Comparison of ENCODE assay signal across 8 cellular contexts in the genomic region with DNA sequence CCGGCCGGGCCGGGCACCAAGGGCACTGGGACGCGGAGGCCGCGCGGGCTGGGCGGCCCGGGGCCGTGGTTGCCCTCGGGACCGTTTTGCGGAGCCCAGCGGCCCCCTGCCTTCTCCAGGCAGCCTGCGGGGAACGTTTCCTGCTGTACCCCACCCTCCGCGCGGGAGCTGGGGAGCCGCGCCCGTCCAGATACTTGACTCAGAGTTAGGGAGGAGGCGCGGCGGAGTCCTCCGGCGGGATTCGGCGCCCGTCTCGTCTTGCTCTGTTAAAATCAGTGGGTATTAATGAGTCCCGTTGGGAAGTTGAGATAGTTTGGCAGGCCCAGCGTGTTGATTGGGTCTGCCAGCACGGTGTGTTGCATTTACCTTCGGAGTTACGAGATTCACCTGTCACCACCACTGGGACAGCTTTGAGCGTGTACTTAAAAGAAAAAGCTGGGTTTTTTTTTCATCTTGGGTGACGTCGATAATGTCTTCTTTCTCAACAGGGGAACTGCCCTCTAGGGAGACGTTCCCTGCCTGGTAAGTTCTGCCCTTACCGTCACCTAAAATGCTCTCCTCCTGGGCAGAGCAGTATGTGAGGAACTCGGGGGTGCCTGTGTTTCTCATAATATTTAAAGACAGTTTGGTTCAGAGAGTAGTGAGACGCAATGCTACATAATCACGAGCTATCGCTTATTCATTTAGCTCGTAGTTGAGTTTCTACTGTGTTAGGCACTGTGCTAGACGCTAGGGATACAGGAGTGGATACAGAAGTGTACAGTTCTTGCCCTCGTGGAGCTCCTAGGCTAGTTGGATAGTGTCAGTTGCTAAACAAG. TPM values are rescaled to one million over a fixed set of nuclear protein-coding genes. Genes with fewer than 3 reads are reported as not detected.
DNase-seq lines count a peak whose midpoint lies in the region; ATAC-seq and TF ChIP-seq lines count a peak whose summit lies in the region.

No MANE protein-coding gene starts in this region.

- peak; percentile 43 for DNase-seq in Caki2 (ENCODE audit: low read depth)
- peak; percentile 54 for DNase-seq in HT-29 (ENCODE audit: low spot score)
- DNase-seq in lower lobe of right lung = peak; percentile 69
- DNase-seq in stimulated activated CD8-positive, alpha-beta memory T cell treated with anti-CD3 and anti-CD28 coated beads, Interleukin-15, amount 100 ng/mL, for 1 hour (ENCODE audit: low read depth) = peak; percentile 15
- no peak for DNase-seq in NCI-H2107 (lab: John Stamatoyannopoulos, UW)

- H3K27ac ChIP-seq in cingulate gyrus (ENCODE audit: low read depth, low read length) (peak overlapping the region; percentile 95), lower lobe of right lung (peak overlapping the region; percentile 95)

- H3K27me3 ChIP-seq in lower lobe of right lung (ENCODE audit: low read depth) = no peaks in the 10 kb centered on the region

- H3K9me3 ChIP-seq in lower lobe of right lung = no peaks in the 10 kb centered on the region

- intact Hi-C loops in lower lobe of right lung (cut with DNase I) = no loop called here

- in situ Hi-C loops in Caki2 (cut with HindIII; ENCODE audit: low pct_unique_long_range_greater_than_20kb, low sequenced_read_pairs) = no loop called here

- H3K4me1 ChIP-seq in lower lobe of right lung = peaks cover 52% of the 10 kb centered on the region

- peak overlapping the region; percentile 93 for H3K4me3 ChIP-seq in WI38 (ENCODE audit: low read depth, low read length)
- peak overlapping the region; percentile 95 for H3K4me3 ChIP-seq in lower lobe of right lung

- H3K36me3 ChIP-seq in lower lobe of right lung = peaks cover 30% of the 10 kb centered on the region

- TF ChIP-seq CTCF in WI38 (IDR thresholded peaks at IDR 0.05; ENCODE audit: low read depth, low read length) (no peak), lower lobe of right lung (IDR thresholded peaks at IDR 0.05) (no peak)

- ATAC-seq in GM21381 (IDR thresholded peaks at IDR 0.05; ENCODE audit: unreplicated experiment) = peak; percentile 44
- peak; percentile 73 for ATAC-seq in lower lobe of right lung

RNA-seq across cellular contexts. Expression of a gene that starts 0.6 kb away (rescaled TPM):
- 55.7 and 57.7 TPM in 2 replicates for total RNA-seq in Caki2 (2014; rRNA removed; shearing (Covaris generic); ENCODE audit: low replicate concordance)
- total RNA-seq in HT-29 (2014; rRNA removed; shearing (Covaris generic)) = 31.9 and 35.2 TPM in 2 replicates
- 82.7 TPM for total RNA-seq in lower lobe of right lung

RNA-seq across cellular contexts. Expression of a gene that starts 6.4 kb away (rescaled TPM):
- total RNA-seq in Caki2 (2014; rRNA removed; shearing (Covaris generic); ENCODE audit: low replicate concordance) = not detected in 2 replicates
- not detected in 2 replicates for total RNA-seq in HT-29 (2014; rRNA removed; shearing (Covaris generic))
- total RNA-seq in lower lobe of right lung = 0.12 TPM

RNA-seq across cellular contexts. Expression of a gene that starts 40.7 kb away (rescaled TPM):
- total RNA-seq in Caki2 (2014; rRNA removed; shearing (Covaris generic); ENCODE audit: low replicate concordance) = 2.9 and 4.5 TPM in 2 replicates
- 9.4 and 17.4 TPM in 2 replicates for total RNA-seq in HT-29 (2014; rRNA removed; shearing (Covaris generic))
- 2.0 TPM for total RNA-seq in lower lobe of right lung
